ENCODE assay signal across 1 cellular context in the genomic region with DNA sequence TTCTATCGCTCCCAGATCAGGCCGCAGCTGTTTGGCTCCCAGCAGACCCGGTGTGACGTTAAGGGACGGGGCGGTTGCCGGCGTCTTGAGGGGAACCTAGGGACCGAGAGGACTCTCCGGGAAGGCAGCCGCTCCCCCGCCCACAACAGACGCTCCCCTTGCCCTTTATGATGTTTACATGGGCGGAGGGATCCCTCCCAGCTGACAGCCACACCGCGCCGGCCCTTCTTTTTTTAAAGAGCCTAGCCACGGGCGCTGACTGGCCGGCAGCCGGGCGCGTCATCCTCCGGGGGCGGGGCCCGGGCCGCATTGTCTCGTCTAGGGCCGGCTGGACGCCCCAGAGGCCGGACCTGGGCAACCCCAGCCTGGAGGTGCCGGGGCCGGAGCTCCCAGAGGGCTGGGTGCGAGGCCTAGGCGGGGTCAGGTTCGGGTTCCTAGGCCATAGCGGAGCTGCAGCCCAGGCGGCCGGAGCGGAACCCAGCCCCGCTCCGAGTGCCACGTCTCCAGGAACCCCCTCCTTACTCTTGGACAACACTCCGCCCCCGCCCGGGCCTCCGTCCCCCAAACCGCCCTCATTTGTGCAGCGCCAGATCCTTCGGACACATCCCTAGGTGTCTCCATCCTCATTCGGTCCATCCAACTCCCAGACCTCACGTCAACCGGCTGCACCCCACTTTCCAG.
A peak's percentile ranks its signal among the peaks of the same experiment; 100 is the strongest.
TF ChIP-seq lines count a peak whose summit lies in the region.

TSS of gene PCAT6 (plus strand) at position 340 of the 681 bp plus-strand sequence.

TF ChIP-seq in K562, 482 proteins besides CTCF, POLR2A, EP300 and RAD21 (continued from another document):
- peak; percentile 79 for TF ChIP-seq ZFP91 (CRISPR knock-in tag; IDR thresholded peaks at IDR 0.05)
- TF ChIP-seq MYNN (IDR thresholded peaks at IDR 0.05) = peak; percentile 76; the same call in 1 of the 2 replicates
- TF ChIP-seq MYNN (CRISPR knock-in tag; IDR thresholded peaks at IDR 0.05) = no peak
- TF ChIP-seq SOX6 (IDR thresholded peaks at IDR 0.05) = peak; percentile 79; the same call in 1 of the 2 replicates
- TF ChIP-seq ZEB2 (IDR thresholded peaks at IDR 0.05) = 0 out of 2 replicates have a peak, but pooled peaks have one; percentile 33
- TF ChIP-seq BRF1 (IDR thresholded peaks at IDR 0.05; ENCODE audit: borderline replicate concordance, extremely low read depth, insufficient read length) = no peak
- no peak for TF ChIP-seq SRSF3 (IDR thresholded peaks at IDR 0.05; ENCODE audit: insufficient read depth, low read length)
- TF ChIP-seq ATF1 (CRISPR knock-in tag; IDR thresholded peaks at IDR 0.05) = no peak; the same call in 1 of the 2 replicates
- TF ChIP-seq ATF1 (tag; IDR thresholded peaks at IDR 0.05) = peak; percentile 96
- TF ChIP-seq, protein P1, sequence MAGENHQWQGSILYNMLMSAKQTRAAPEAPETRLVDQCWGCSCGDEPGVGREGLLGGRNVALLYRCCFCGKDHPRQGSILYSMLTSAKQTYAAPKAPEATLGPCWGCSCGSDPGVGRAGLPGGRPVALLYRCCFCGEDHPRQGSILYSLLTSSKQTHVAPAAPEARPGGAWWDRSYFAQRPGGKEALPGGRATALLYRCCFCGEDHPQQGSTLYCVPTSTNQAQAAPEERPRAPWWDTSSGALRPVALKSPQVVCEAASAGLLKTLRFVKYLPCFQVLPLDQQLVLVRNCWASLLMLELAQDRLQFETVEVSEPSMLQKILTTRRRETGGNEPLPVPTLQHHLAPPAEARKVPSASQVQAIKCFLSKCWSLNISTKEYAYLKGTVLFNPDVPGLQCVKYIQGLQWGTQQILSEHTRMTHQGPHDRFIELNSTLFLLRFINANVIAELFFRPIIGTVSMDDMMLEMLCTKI (IDR thresholded peaks at IDR 0.05; ENCODE audit: partially characterized antibody) = no peak
- peak; percentile 36; the same call in 1 of the 2 replicates for TF ChIP-seq ZNF76 (CRISPR knock-in tag; IDR thresholded peaks at IDR 0.05; ENCODE audit: borderline replicate concordance)
- TF ChIP-seq CREM (IDR thresholded peaks at IDR 0.05; ENCODE audit: low read depth) = peak; percentile 86
- TF ChIP-seq ETV6 (IDR thresholded peaks at IDR 0.05; ENCODE audit: borderline replicate concordance in 1 of 2, low read depth in 2 of 2, low read length in 1 of 2) = 0 out of 4 replicates have a peak, but pooled peaks of 1 of the 2 experiments have one; percentile 33
- no peak for TF ChIP-seq ETV6 (CRISPR knock-in tag; IDR thresholded peaks at IDR 0.05; ENCODE audit: borderline replicate concordance)
- TF ChIP-seq, protein P2, sequence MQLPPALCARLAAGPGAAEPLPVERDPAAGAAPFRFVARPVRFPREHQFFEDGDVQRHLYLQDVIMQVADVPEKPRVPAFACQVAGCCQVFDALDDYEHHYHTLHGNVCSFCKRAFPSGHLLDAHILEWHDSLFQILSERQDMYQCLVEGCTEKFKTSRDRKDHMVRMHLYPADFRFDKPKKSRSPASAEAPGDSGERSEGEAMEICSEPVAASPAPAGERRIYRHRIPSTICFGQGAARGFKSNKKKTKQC (CRISPR knock-in tag; IDR thresholded peaks at IDR 0.05) = peak; percentile 21
- 0 out of 2 replicates have a peak, but pooled peaks have one; percentile 16 for TF ChIP-seq NR2C2 (CRISPR knock-in tag; IDR thresholded peaks at IDR 0.05)
- TF ChIP-seq NR2C2 (tag; IDR thresholded peaks at IDR 0.05) = peak; percentile 81
- TF ChIP-seq CBFA2T2 (conservative IDR thresholded peaks at IDR 0.05) = no peak
- TF ChIP-seq, protein P3, sequence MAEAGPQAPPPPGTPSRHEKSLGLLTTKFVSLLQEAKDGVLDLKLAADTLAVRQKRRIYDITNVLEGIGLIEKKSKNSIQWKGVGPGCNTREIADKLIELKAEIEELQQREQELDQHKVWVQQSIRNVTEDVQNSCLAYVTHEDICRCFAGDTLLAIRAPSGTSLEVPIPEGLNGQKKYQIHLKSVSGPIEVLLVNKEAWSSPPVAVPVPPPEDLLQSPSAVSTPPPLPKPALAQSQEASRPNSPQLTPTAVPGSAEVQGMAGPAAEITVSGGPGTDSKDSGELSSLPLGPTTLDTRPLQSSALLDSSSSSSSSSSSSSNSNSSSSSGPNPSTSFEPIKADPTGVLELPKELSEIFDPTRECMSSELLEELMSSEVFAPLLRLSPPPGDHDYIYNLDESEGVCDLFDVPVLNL (CRISPR knock-in tag; IDR thresholded peaks at IDR 0.05; ENCODE audit: low read depth) = 0 out of 2 replicates have a peak, but pooled peaks have one; percentile 17
- TF ChIP-seq, protein P4, sequence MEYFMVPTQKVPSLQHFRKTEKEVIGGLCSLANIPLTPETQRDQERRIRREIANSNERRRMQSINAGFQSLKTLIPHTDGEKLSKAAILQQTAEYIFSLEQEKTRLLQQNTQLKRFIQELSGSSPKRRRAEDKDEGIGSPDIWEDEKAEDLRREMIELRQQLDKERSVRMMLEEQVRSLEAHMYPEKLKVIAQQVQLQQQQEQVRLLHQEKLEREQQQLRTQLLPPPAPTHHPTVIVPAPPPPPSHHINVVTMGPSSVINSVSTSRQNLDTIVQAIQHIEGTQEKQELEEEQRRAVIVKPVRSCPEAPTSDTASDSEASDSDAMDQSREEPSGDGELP (CRISPR knock-in tag; IDR thresholded peaks at IDR 0.05; ENCODE audit: borderline replicate concordance) = peak; percentile 100
- TF ChIP-seq COPS2 (conservative IDR thresholded peaks at IDR 0.05) = no peak
- TF ChIP-seq NR2F6 (CRISPR knock-in tag; IDR thresholded peaks at IDR 0.05) = no peak; the same call in 1 of the 2 replicates
- no peak for TF ChIP-seq GTF2B (IDR thresholded peaks at IDR 0.05; ENCODE audit: extremely low read depth, insufficient read length)
- TF ChIP-seq MITF (IDR thresholded peaks at IDR 0.05) = peak; percentile 74; the same call in 1 of the 2 replicates
- TF ChIP-seq PCBP1 (IDR thresholded peaks at IDR 0.05; ENCODE audit: low read depth, low read length, poor library complexity, severe bottlenecking) = peak; percentile 79
- TF ChIP-seq ZNF507 (tag; conservative IDR thresholded peaks at IDR 0.05) = no peak
- peak; percentile 48; the same call in 1 of the 2 replicates for TF ChIP-seq HLTF (IDR thresholded peaks at IDR 0.05)
- peak in 1 of 2 experiments; percentile 40; a peak in 1 of 4 replicates for TF ChIP-seq SRF (CRISPR knock-in tag; IDR thresholded peaks at IDR 0.05)
- TF ChIP-seq ZNF589 (CRISPR knock-in tag; IDR thresholded peaks at IDR 0.05; ENCODE audit: low read depth) = no peak
- TF ChIP-seq SAP30 (IDR thresholded peaks at IDR 0.05; ENCODE audit: borderline replicate concordance, insufficient read depth, low read depth, low read length, poor library complexity, severe bottlenecking) = peak; percentile 94
- TF ChIP-seq TARDBP (IDR thresholded peaks at IDR 0.05) = peak; percentile 43; the same call in 1 of the 2 replicates
- TF ChIP-seq TAF1 (IDR thresholded peaks at IDR 0.05; ENCODE audit: control insufficient read depth, extremely low read depth, insufficient read depth, low read length, severe bottlenecking) = peak; percentile 79
- peak; percentile 57 for TF ChIP-seq ATF3 (IDR thresholded peaks at IDR 0.05)
- TF ChIP-seq ATF3 (CRISPR knock-in tag; conservative IDR thresholded peaks at IDR 0.05) = peak; percentile 59; the same call in 1 of the 2 replicates
- TF ChIP-seq, protein P5, sequence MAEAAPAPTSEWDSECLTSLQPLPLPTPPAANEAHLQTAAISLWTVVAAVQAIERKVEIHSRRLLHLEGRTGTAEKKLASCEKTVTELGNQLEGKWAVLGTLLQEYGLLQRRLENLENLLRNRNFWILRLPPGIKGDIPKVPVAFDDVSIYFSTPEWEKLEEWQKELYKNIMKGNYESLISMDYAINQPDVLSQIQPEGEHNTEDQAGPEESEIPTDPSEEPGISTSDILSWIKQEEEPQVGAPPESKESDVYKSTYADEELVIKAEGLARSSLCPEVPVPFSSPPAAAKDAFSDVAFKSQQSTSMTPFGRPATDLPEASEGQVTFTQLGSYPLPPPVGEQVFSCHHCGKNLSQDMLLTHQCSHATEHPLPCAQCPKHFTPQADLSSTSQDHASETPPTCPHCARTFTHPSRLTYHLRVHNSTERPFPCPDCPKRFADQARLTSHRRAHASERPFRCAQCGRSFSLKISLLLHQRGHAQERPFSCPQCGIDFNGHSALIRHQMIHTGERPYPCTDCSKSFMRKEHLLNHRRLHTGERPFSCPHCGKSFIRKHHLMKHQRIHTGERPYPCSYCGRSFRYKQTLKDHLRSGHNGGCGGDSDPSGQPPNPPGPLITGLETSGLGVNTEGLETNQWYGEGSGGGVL (CRISPR knock-in tag; IDR thresholded peaks at IDR 0.05) = no peak
